19 cellular contexts compared by ENCODE assay signal in genomic region chr13:97425570-97425969, GRCh38. TPM values are rescaled to one million over a fixed set of nuclear protein-coding genes. Genes with fewer than 3 reads are reported as not detected.
DNase-seq lines count a peak whose midpoint lies in the region; ATAC-seq, FAIRE-seq and TF ChIP-seq lines count a peak whose summit lies in the region.
"Had no signal": no experiment of that assay in that cellular context is flagged by ENCODE, and none has a peak within 500 bp of the region (broad histone marks: within the 10 kb centered on the region; RNA-seq: fewer than 3 reads in every experiment).

No MANE protein-coding gene starts in this region.

- no peaks in the 10 kb centered on the region for H3K36me3 ChIP-seq in SK-N-SH (replicated peaks in 1 of 2; ENCODE audit: control insufficient read depth in 1 of 2, insufficient read depth in 2 of 2, low read length in 1 of 2)
- H3K36me3 ChIP-seq in K562 (ENCODE audit: control insufficient read depth, insufficient read depth, low read length): no peaks in the 10 kb centered on the region
- H3K36me3 ChIP-seq in endodermal cell (ENCODE audit: control insufficient read depth, insufficient read depth, low read length): no peaks in the 10 kb centered on the region

- no peak for DNase-seq in SK-N-SH
- DNase-seq in K562 (ENCODE audit: extremely low read depth in 1 of 4, low spot score in 3 of 4): no peak
- DNase-seq in endodermal cell: no peak
- no peak for DNase-seq in T1000 (lab: John Stamatoyannopoulos, UW)
- no peak for DNase-seq in activated CD8-positive, alpha-beta memory T cell treated with anti-CD3 and anti-CD28 coated beads, Interleukin-2, amount 10 ng/mL, durations not matched to agents 7 days and 5 days
- no peak for DNase-seq in activated CD4-positive, alpha-beta T cell treated with anti-CD3 and anti-CD28 coated beads, Interleukin-2, amount 10 ng/mL, durations not matched to agents 24 days and 14 days
- DNase-seq: AML-193; CD4-positive, alpha-beta memory T cell; DMS153; DMS79; GDM1; HCEC 1CT had no signal

- TF ChIP-seq CTCF in SK-N-SH (IDR thresholded peaks at IDR 0.05) (no peak), K562 (IDR thresholded peaks at IDR 0.05 in 2 of 3, conservative IDR thresholded peaks at IDR 0.05 in 1 of 3; ENCODE audit: insufficient read depth in 2 of 3, low read depth in 1 of 3, low read length in 3 of 3) (no peak), endodermal cell (conservative IDR thresholded peaks at IDR 0.05) (no peak)

- no peaks in the 10 kb centered on the region for H3K9me3 ChIP-seq in SK-N-SH
- no peaks in the 10 kb centered on the region for H3K9me3 ChIP-seq in K562 (replicated peaks; ENCODE audit: control insufficient read depth, insufficient read depth, low read depth, low read length)
- peaks cover 6% of the 10 kb centered on the region for H3K9me3 ChIP-seq in endodermal cell (ENCODE audit: control insufficient read depth, low read length)
- H3K9me3 ChIP-seq: A549 had no signal

- H3K4me2 ChIP-seq in SK-N-SH (no peak overlapping the region), K562 (ENCODE audit: insufficient read depth, low read length) (no peak overlapping the region)
- H3K4me2 ChIP-seq: A549, GM23338 had no signal

- H3K9ac ChIP-seq in SK-N-SH (no peak overlapping the region), K562 (ENCODE audit: insufficient read depth in 1 of 2, low read depth in 2 of 2, low read length in 2 of 2) (no peak overlapping the region), endodermal cell (ENCODE audit: extremely low read depth, low read length, poor library complexity, severe bottlenecking) (no peak overlapping the region)

- H3K79me2 ChIP-seq in SK-N-SH (ENCODE audit: insufficient read depth): no peaks in the 10 kb centered on the region
- H3K79me2 ChIP-seq in K562 (ENCODE audit: control insufficient read depth, insufficient read depth, low read length): no peaks in the 10 kb centered on the region

- no peak overlapping the region for H3K27ac Mint-ChIP-seq in endodermal cell
- H3K27ac Mint-ChIP-seq in activated CD8-positive, alpha-beta memory T cell treated with anti-CD3 and anti-CD28 coated beads, Interleukin-2, amount 10 ng/mL, durations not matched to agents 7 days and 5 days: no peak overlapping the region
- no peak overlapping the region for H3K27ac Mint-ChIP-seq in activated CD4-positive, alpha-beta T cell treated with anti-CD3 and anti-CD28 coated beads, Interleukin-2, amount 10 ng/mL, durations not matched to agents 24 days and 14 days
- H3K27ac Mint-ChIP-seq: CD4-positive, alpha-beta memory T cell; GM23338 had no signal

- peaks cover 5 to 22% of the 10 kb centered on the region in 2 experiments; a peak in 3 of 4 replicates for H3K4me1 ChIP-seq in SK-N-SH (ENCODE audit: control insufficient read depth in 1 of 2, insufficient read depth in 2 of 2, low read depth in 1 of 2, low read length in 1 of 2)
- H3K4me1 ChIP-seq in K562 (replicated peaks in 1 of 2; ENCODE audit: control insufficient read depth in 2 of 2, insufficient read depth in 2 of 2, low read length in 2 of 2): peaks cover 0 to 9% of the 10 kb centered on the region in 2 experiments; a peak in 2 of 5 replicates
- H3K4me1 ChIP-seq in endodermal cell (ENCODE audit: control insufficient read depth, insufficient read depth, low read length): no peaks in the 10 kb centered on the region

- POLR2A ChIA-PET in SK-N-SH (lab: Yijun Ruan, JAX) (interaction anchor here (0.8 kb wide), 1 partner anchor 9 kb away, joined by 3 read pairs; no protein-coding TSS in a partner anchor), K562 (lab: Yijun Ruan, JAX) (interaction anchor here (0.9 kb wide), 1 partner anchor 9 kb away, joined by 3 read pairs; no protein-coding TSS in a partner anchor)

- no peaks in the 10 kb centered on the region for H3F3A ChIP-seq in SK-N-SH (replicated peaks; ENCODE audit: insufficient read depth)

- H3K27ac ChIP-seq in SK-N-SH (ENCODE audit: low read depth in 2 of 2, low read length in 1 of 2): peak overlapping the region in 1 of 2 experiments; percentile 22; a peak in 1 of 4 replicates
- H3K27ac ChIP-seq in K562 (ENCODE audit: extremely low read depth, low read depth, low read length): no peak overlapping the region
- no peak overlapping the region for H3K27ac ChIP-seq in endodermal cell (ENCODE audit: low read depth, low read length)
- H3K27ac ChIP-seq: 22Rv1, A549, C4-2B had no signal

- H2AFZ ChIP-seq in SK-N-SH (ENCODE audit: low read depth) (no peak overlapping the region), K562 (ENCODE audit: low read depth, low read length) (no peak overlapping the region)
- H2AFZ ChIP-seq: GM23338 had no signal

- H4K20me1 ChIP-seq in SK-N-SH (ENCODE audit: insufficient read depth) (no peaks in the 10 kb centered on the region), K562 (replicated peaks; ENCODE audit: control insufficient read depth, insufficient read depth, low read length) (no peaks in the 10 kb centered on the region)

- no peak for FAIRE-seq in K562 (lab: Jason Lieb, UNC)
- FAIRE-seq: A549, GM12892, GM18507 had no signal

- H3K4me1 Mint-ChIP-seq in endodermal cell: peaks cover 5% of the 10 kb centered on the region
- peaks cover 4% of the 10 kb centered on the region for H3K4me1 Mint-ChIP-seq in activated CD8-positive, alpha-beta memory T cell treated with anti-CD3 and anti-CD28 coated beads, Interleukin-2, amount 10 ng/mL, durations not matched to agents 7 days and 5 days
- no peaks in the 10 kb centered on the region for H3K4me1 Mint-ChIP-seq in activated CD4-positive, alpha-beta T cell treated with anti-CD3 and anti-CD28 coated beads, Interleukin-2, amount 10 ng/mL, durations not matched to agents 24 days and 14 days
- H3K4me1 Mint-ChIP-seq: CD4-positive, alpha-beta memory T cell had no signal

- TF ChIP-seq RAD21 in SK-N-SH (IDR thresholded peaks at IDR 0.05; ENCODE audit: low read length): no peak
- no peak for TF ChIP-seq RAD21 in K562 (CRISPR knock-in tag; conservative IDR thresholded peaks at IDR 0.05 in 1 of 2, IDR thresholded peaks at IDR 0.05 in 1 of 2)

- intact Hi-C loops in K562 (cut with micrococcal nuclease): no loop called here
- intact Hi-C loops in activated CD4-positive, alpha-beta T cell treated with anti-CD3 and anti-CD28 coated beads, Interleukin-2, amount 10 ng/mL, durations not matched to agents 24 days and 14 days (cut with micrococcal nuclease): no loop called here

- no peaks in the 10 kb centered on the region for H3K27me3 ChIP-seq in SK-N-SH (ENCODE audit: insufficient read depth)
- no peaks in the 10 kb centered on the region for H3K27me3 ChIP-seq in K562 (ENCODE audit: control insufficient read depth in 2 of 2, insufficient read depth in 2 of 2, low read length in 2 of 2)
- no peaks in the 10 kb centered on the region for H3K27me3 ChIP-seq in endodermal cell (ENCODE audit: control insufficient read depth, insufficient read depth, low read length, poor library complexity, severe bottlenecking)

- ATAC-seq in SK-N-SH treated with all-trans-retinoic acid at 6 μM for 48 hours (no peak), K562 (peak; percentile 42; the same call in 1 of the 3 replicates)
- ATAC-seq in activated CD8-positive, alpha-beta memory T cell treated with anti-CD3 and anti-CD28 coated beads, Interleukin-2, amount 10 ng/mL, durations not matched to agents 7 days and 5 days: no peak
- ATAC-seq: A549, GM23338 had no signal

- TF ChIP-seq EP300 in SK-N-SH (IDR thresholded peaks at IDR 0.05; ENCODE audit: borderline replicate concordance in 1 of 2, low read depth in 1 of 2, low read length in 1 of 2) (no peak), K562 (IDR thresholded peaks at IDR 0.05; ENCODE audit: low read length) (no peak)

- H3K4me3 ChIP-seq in SK-N-SH (ENCODE audit: low read depth in 2 of 2, low read length in 1 of 2) (no peak overlapping the region), K562 (no peak overlapping the region), endodermal cell (ENCODE audit: low read length) (peak overlapping the region; percentile 36)
- H3K4me3 ChIP-seq: A549, GM23338 had no signal

- H3K9me1 ChIP-seq in K562 (ENCODE audit: control insufficient read depth, insufficient read depth, low read length): no peaks in the 10 kb centered on the region

- WGBS in SK-N-SH (ENCODE audit: low lambda C conversion rate): 77% methylated on average over 2 of the region's 2 CpGs
- 8% methylated on average over 2 of the region's 2 CpGs for WGBS in K562 (ENCODE audit: insufficient coverage, low coverage, missing lambda C conversion rate)
- WGBS in endodermal cell (ENCODE audit: insufficient coverage in 1 of 2, insufficient read length in 1 of 2), 2 experiments: 75 to 78% methylated on average over 2 of the region's 2 CpGs

- no peaks in the 10 kb centered on the region for H3K9me3 Mint-ChIP-seq in endodermal cell
- H3K9me3 Mint-ChIP-seq in activated CD8-positive, alpha-beta memory T cell treated with anti-CD3 and anti-CD28 coated beads, Interleukin-2, amount 10 ng/mL, durations not matched to agents 7 days and 5 days (ENCODE audit: low read depth): no peaks in the 10 kb centered on the region
- no peaks in the 10 kb centered on the region for H3K9me3 Mint-ChIP-seq in activated CD4-positive, alpha-beta T cell treated with anti-CD3 and anti-CD28 coated beads, Interleukin-2, amount 10 ng/mL, durations not matched to agents 24 days and 14 days
- H3K9me3 Mint-ChIP-seq: CD4-positive, alpha-beta memory T cell; GM23338 had no signal

- no peaks in the 10 kb centered on the region for H3K36me3 Mint-ChIP-seq in endodermal cell (ENCODE audit: low read depth)
- peaks cover 1% of the 10 kb centered on the region for H3K36me3 Mint-ChIP-seq in activated CD8-positive, alpha-beta memory T cell treated with anti-CD3 and anti-CD28 coated beads, Interleukin-2, amount 10 ng/mL, durations not matched to agents 7 days and 5 days
- no peaks in the 10 kb centered on the region for H3K36me3 Mint-ChIP-seq in activated CD4-positive, alpha-beta T cell treated with anti-CD3 and anti-CD28 coated beads, Interleukin-2, amount 10 ng/mL, durations not matched to agents 24 days and 14 days (ENCODE audit: low read depth)
- H3K36me3 Mint-ChIP-seq: CD4-positive, alpha-beta memory T cell had no signal

- no peak for TF ChIP-seq POLR2A in K562 (conservative IDR thresholded peaks at IDR 0.05)

- in situ Hi-C loops in K562 (cut with MboI): no loop called here

- no TSS peak for BruUV-seq in K562 (replicated peaks; lab: Mats Ljungman, UMichigan)

- H3K27me3 Mint-ChIP-seq in endodermal cell (ENCODE audit: insufficient read depth): peaks cover 2% of the 10 kb centered on the region
- H3K27me3 Mint-ChIP-seq in activated CD8-positive, alpha-beta memory T cell treated with anti-CD3 and anti-CD28 coated beads, Interleukin-2, amount 10 ng/mL, durations not matched to agents 7 days and 5 days: peaks cover 22% of the 10 kb centered on the region
- H3K27me3 Mint-ChIP-seq in activated CD4-positive, alpha-beta T cell treated with anti-CD3 and anti-CD28 coated beads, Interleukin-2, amount 10 ng/mL, durations not matched to agents 24 days and 14 days: peaks cover 30% of the 10 kb centered on the region

- CTCF ChIA-PET in SK-N-SH (lab: Yijun Ruan, JAX): interaction anchor here (1.8 kb wide), 1 partner anchor 315 kb away, joined by 5 read pairs; no protein-coding TSS in a partner anchor
- CTCF ChIA-PET in K562 (lab: Yijun Ruan, JAX; ENCODE audit: low intra/inter-chr PET ratio): no interaction called here
- CTCF ChIA-PET in activated CD8-positive, alpha-beta memory T cell treated with anti-CD3 and anti-CD28 coated beads, Interleukin-2, amount 10 ng/mL, durations not matched to agents 7 days and 5 days (lab: Charles Lee): no interaction called here

- H3K9me2 ChIP-seq in SK-N-SH: no peaks in the 10 kb centered on the region

- H3K4me3 Mint-ChIP-seq in endodermal cell: no peak overlapping the region
- no peak overlapping the region for H3K4me3 Mint-ChIP-seq in activated CD8-positive, alpha-beta memory T cell treated with anti-CD3 and anti-CD28 coated beads, Interleukin-2, amount 10 ng/mL, durations not matched to agents 7 days and 5 days
- no peak overlapping the region for H3K4me3 Mint-ChIP-seq in activated CD4-positive, alpha-beta T cell treated with anti-CD3 and anti-CD28 coated beads, Interleukin-2, amount 10 ng/mL, durations not matched to agents 24 days and 14 days
- H3K4me3 Mint-ChIP-seq: CD4-positive, alpha-beta memory T cell; GM23338 had no signal

RNA-seq across cellular contexts. Expression of gene RAP2A, which starts 8.4 kb away (rescaled TPM):
- 6.5 and 10.0 TPM in 2 replicates for polyA plus RNA-seq in SK-N-SH (2012; rRNA removed)
- 10.4 and 11.5 TPM in 2 replicates for polyA plus RNA-seq in SK-N-SH (2012; cell fraction: cytosol; rRNA removed)
- polyA plus RNA-seq in SK-N-SH (2012; cell fraction: nucleus; rRNA removed): 3.7 and 8.1 TPM in 2 replicates
- 2.9 and 4.2 TPM in 2 replicates for total RNA-seq in K562 (2011; cell fraction: chromatin; rRNA removed; ENCODE audit: low replicate concordance)
- 2.5 and 3.5 TPM in 2 replicates for total RNA-seq in K562 (2011; cell fraction: nucleolus; rRNA removed)
- 2.7 and 3.7 TPM in 2 replicates for total RNA-seq in K562 (2011; cell fraction: nucleoplasm; rRNA removed)
- 4.5 and 6.3 TPM in 2 replicates for total RNA-seq in K562 (2014; rRNA removed)
- 9.0 and 9.1 TPM in 2 replicates for total RNA-seq in K562 (2014; rRNA removed; fragmentation: Illumina TruSeq; extraction: Trizol)
- total RNA-seq in K562 (2015; rRNA removed; fragmentation: Illumina TruSeq; extraction: Trizol): 7.2 and 8.3 TPM in 2 replicates
- total RNA-seq in K562 (2021): 9.3 and 11.7 TPM in 2 replicates
- polyA plus RNA-seq in K562 (2011; rRNA removed): 5.6 and 8.7 TPM in 2 replicates
- polyA plus RNA-seq in K562 (2011; cell fraction: cytosol; rRNA removed): 1.1 and 2.3 TPM in 2 replicates
- polyA plus RNA-seq in K562 (2011; cell fraction: nucleus; rRNA removed): 2.2 and 5.6 TPM in 2 replicates
- polyA plus RNA-seq in K562 (2012): 4.5 and 5.8 TPM in 2 replicates
- polyA plus RNA-seq in K562 (2014; fragmentation: Illumina TruSeq; extraction: Trizol): 5.2 and 5.8 TPM in 2 replicates
- 1 to 10 TPM; 1.8 to 2.3 TPM for polyA plus RNA-seq in K562 (2014; fragmentation: Nextera tagmentation; extraction: Ambion mirVana)
- polyA plus RNA-seq in K562 (2014; rRNA removed): 2.7 and 3.2 TPM in 2 replicates
- 6.3 and 8.2 TPM in 2 replicates for polyA minus RNA-seq in K562 (2011; rRNA and poly(A)+ RNA removed)
- polyA minus RNA-seq in K562 (2011; cell fraction: cytosol; rRNA and poly(A)+ RNA removed): 4.5 and 7.2 TPM in 2 replicates
- 5.4 and 7.9 TPM in 2 replicates for polyA minus RNA-seq in K562 (2011; cell fraction: nucleus; rRNA and poly(A)+ RNA removed)
- total RNA-seq in endodermal cell: 10 to 100 TPM; 76.7 to 83.9 TPM
- 28.8 TPM for polyA plus RNA-seq in endodermal cell (2013, experiment 1 of 2)
- 31.4 TPM for polyA plus RNA-seq in endodermal cell (2013, experiment 2 of 2)
- total RNA-seq in activated CD8-positive, alpha-beta memory T cell treated with anti-CD3 and anti-CD28 coated beads, Interleukin-2, amount 10 ng/mL, durations not matched to agents 7 days and 5 days: 10 to 100 TPM; 39.2 to 45.2 TPM
- 20.8 and 22.1 TPM in 2 replicates for total RNA-seq in activated CD4-positive, alpha-beta T cell treated with anti-CD3 and anti-CD28 coated beads, Interleukin-2, amount 10 ng/mL, durations not matched to agents 24 days and 14 days

Comparison
In these comparisons a context has a peak if more than half of its experiments do, and no peak if none do; other contexts are left out.
1. Of the 27 proteins assayed by ChIP-seq in both K562 and SK-N-SH: peak only in K562: none; only in SK-N-SH: GATA2; in both: none; in neither: 25; mixed calls (peak in some experiments, not most) for 1.